Comparison of ENCODE assay signal across 8 cellular contexts in the genomic region with DNA sequence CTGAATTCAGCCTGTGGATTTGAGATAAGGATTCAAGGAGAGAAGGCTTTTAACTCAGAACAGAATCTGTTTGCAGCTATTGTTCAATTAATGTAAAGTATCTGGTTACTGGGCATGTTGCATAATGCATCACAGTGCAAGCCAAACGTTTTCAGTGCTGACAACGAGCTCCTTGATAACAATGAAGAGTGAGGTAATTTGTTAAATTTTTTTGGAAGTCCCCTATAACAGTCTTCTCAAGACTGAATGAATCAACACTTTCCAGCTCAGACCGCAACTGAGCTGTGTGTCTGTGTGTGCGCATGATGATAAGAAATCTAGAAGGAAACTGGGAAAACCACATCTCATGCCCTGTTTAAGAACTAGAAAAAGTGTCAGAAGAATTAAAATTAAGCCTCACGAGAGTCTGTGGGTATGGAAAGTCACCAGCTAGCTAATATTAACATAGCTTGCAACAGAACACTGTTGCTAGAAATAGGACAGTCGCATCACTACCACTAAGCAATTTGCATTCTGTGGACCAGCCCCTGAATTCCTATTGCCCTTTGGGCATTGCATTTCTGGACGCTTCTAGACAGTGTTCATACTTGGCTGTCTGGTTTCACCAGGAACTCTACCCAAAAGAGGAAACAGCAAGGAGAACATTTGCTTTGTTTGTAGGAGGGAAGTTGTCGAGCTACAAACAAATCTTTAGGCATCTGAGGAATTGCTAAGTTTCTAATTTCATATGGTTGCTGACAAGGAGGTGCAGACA. TPM values are rescaled to one million over a fixed set of nuclear protein-coding genes. Genes with fewer than 3 reads are reported as not detected.
A peak's percentile ranks its signal among the peaks of the same experiment; 100 is the strongest.
DNase-seq lines count a peak whose midpoint lies in the region; ATAC-seq and TF ChIP-seq lines count a peak whose summit lies in the region.

No MANE protein-coding gene starts in this region.

- H4K8ac ChIP-seq in mesenchymal stem cell (ENCODE audit: low read length) = no peak overlapping the region

- no peak overlapping the region for H2BK5ac ChIP-seq in mesenchymal stem cell (ENCODE audit: low read depth, low read length, poor library complexity, severe bottlenecking)

- no peak overlapping the region for H3K4ac ChIP-seq in mesenchymal stem cell (ENCODE audit: low read depth in 1 of 2, low read length in 2 of 2)

- H3K9ac ChIP-seq in mesenchymal stem cell (ENCODE audit: low read length) (peak overlapping the region; percentile 74), stomach smooth muscle (ENCODE audit: low read length in 2 of 2) (peak overlapping the region; percentile 7 to 69)

- H3K27me3 ChIP-seq in CD4-positive, alpha-beta memory T cell (ENCODE audit: insufficient read depth, low read length) = no peaks in the 10 kb centered on the region
- H3K27me3 ChIP-seq in mesenchymal stem cell (ENCODE audit: control insufficient read depth in 1 of 2, insufficient read depth in 1 of 2, low read length in 2 of 2) (peaks cover 5 to 10% of the 10 kb centered on the region in 2 experiments), stomach smooth muscle (ENCODE audit: control insufficient read depth in 1 of 2, insufficient read depth in 2 of 2, low read length in 2 of 2) (no peaks in the 10 kb centered on the region)

- peak overlapping the region in 7 of 8 donors; percentile 21 to 66 (median 46) for H3K4me3 Mint-ChIP-seq in CD4-positive, alpha-beta memory T cell

- H4K91ac ChIP-seq in mesenchymal stem cell (ENCODE audit: low read length) = no peak overlapping the region

- no peak overlapping the region for H3K18ac ChIP-seq in mesenchymal stem cell (ENCODE audit: low read depth in 1 of 2, low read length in 2 of 2)

- ATAC-seq in GM19455 (IDR thresholded peaks at IDR 0.05; ENCODE audit: unreplicated experiment) (peak; percentile 51), HG03521 (IDR thresholded peaks at IDR 0.05; ENCODE audit: unreplicated experiment) (peak; percentile 68)

- H3K79me1 ChIP-seq in mesenchymal stem cell (replicated peaks; ENCODE audit: low read length, poor library complexity, severe bottlenecking) = no peaks in the 10 kb centered on the region

- CTCF ChIA-PET in CD4-positive, alpha-beta memory T cell (lab: Charles Lee; ENCODE audit: partially characterized antibody) = interaction anchor here (0.5 to 0.8 kb wide), 2 partner anchors 39 to 43 kb away, joined by 3 to 4 read pairs; no protein-coding TSS in a partner anchor
- CTCF ChIA-PET in RWPE1 (lab: Yijun Ruan, JAX) = interaction anchor here (0.6 kb wide), 1 partner anchor 10 kb away, joined by 3 read pairs; no protein-coding TSS in a partner anchor

- H2AFZ ChIP-seq in mesenchymal stem cell (ENCODE audit: low read depth, low read length) = no peak overlapping the region

- peaks cover 0 to 2% of the 10 kb centered on the region in 2 donors for H3K27me3 Mint-ChIP-seq in CD4-positive, alpha-beta memory T cell

- no peak overlapping the region for H3K23ac ChIP-seq in mesenchymal stem cell (ENCODE audit: low read length in 2 of 2)

- no peak overlapping the region for H2BK120ac ChIP-seq in mesenchymal stem cell (ENCODE audit: low read depth, low read length)

- peaks cover 21% of the 10 kb centered on the region for H3K4me1 ChIP-seq in CD4-positive, alpha-beta memory T cell (ENCODE audit: insufficient read depth, low read length)
- no peaks in the 10 kb centered on the region for H3K4me1 ChIP-seq in mesenchymal stem cell (ENCODE audit: control insufficient read depth, insufficient read depth, low read depth, low read length)
- H3K4me1 ChIP-seq in stomach smooth muscle (ENCODE audit: control insufficient read depth, insufficient read depth, low read length) = peaks cover 17% of the 10 kb centered on the region

- in situ Hi-C loops in astrocyte of the cerebellum (cut with HindIII; ENCODE audit: low sequenced_read_pairs) = no loop called here

- no peak overlapping the region for H3K27ac ChIP-seq in CD4-positive, alpha-beta memory T cell (ENCODE audit: low read depth, low read length)
- no peak overlapping the region for H3K27ac ChIP-seq in RWPE1
- no peak overlapping the region for H3K27ac ChIP-seq in mesenchymal stem cell (ENCODE audit: low read length, poor library complexity, severe bottlenecking)
- H3K27ac ChIP-seq in stomach smooth muscle (ENCODE audit: low read length) = peak overlapping the region; percentile 77

- no peak overlapping the region for H2BK15ac ChIP-seq in mesenchymal stem cell (ENCODE audit: low read depth, poor library complexity, severe bottlenecking)

- peak; percentile 20 to 79 (median 35) for DNase-seq in CD4-positive, alpha-beta memory T cell
- DNase-seq in RWPE1 (ENCODE audit: low spot score) (peak; percentile 20), astrocyte of the cerebellum (ENCODE audit: low read depth) (peak; percentile 48), mesenchymal stem cell (peak; percentile 19), NCI-H1048 (lab: John Stamatoyannopoulos, UW) (no peak)

- H3K9me3 Mint-ChIP-seq in CD4-positive, alpha-beta memory T cell = no peaks in the 10 kb centered on the region

- TF ChIP-seq CTCF in RWPE1 (conservative IDR thresholded peaks at IDR 0.05; ENCODE audit: low read depth) = no peak
- no peak for TF ChIP-seq CTCF in astrocyte of the cerebellum (IDR thresholded peaks at IDR 0.05; ENCODE audit: low read depth, low read length, missing control alignments)

- H3K4me3 ChIP-seq in CD4-positive, alpha-beta memory T cell (ENCODE audit: low read length in 2 of 2) = no peak overlapping the region
- H3K4me3 ChIP-seq in astrocyte of the cerebellum (ENCODE audit: low read depth, low read length) (no peak overlapping the region), mesenchymal stem cell (ENCODE audit: insufficient read depth in 1 of 2, low read depth in 1 of 2, low read length in 2 of 2) (peak overlapping the region in 1 of 2 experiments; percentile 53), stomach smooth muscle (ENCODE audit: low read length in 2 of 2) (peak overlapping the region; percentile 42 to 64)

- intact Hi-C loops in CD4-positive, alpha-beta memory T cell (cut with micrococcal nuclease) = no loop called here

- no peaks in the 10 kb centered on the region for H3K36me3 ChIP-seq in CD4-positive, alpha-beta memory T cell (ENCODE audit: insufficient read depth, low read length)
- no peaks in the 10 kb centered on the region for H3K36me3 ChIP-seq in mesenchymal stem cell (ENCODE audit: control insufficient read depth in 1 of 2, insufficient read depth in 2 of 2, low read depth in 1 of 2, low read length in 2 of 2)
- H3K36me3 ChIP-seq in stomach smooth muscle (ENCODE audit: control insufficient read depth in 2 of 2, insufficient read depth in 2 of 2, low read length in 2 of 2) = no peaks in the 10 kb centered on the region

- H3K9me3 ChIP-seq in CD4-positive, alpha-beta memory T cell (ENCODE audit: control insufficient read depth in 1 of 2, low read length in 2 of 2) = no peaks in the 10 kb centered on the region
- H3K9me3 ChIP-seq in mesenchymal stem cell (ENCODE audit: control insufficient read depth, low read length) = no peaks in the 10 kb centered on the region
- no peaks in the 10 kb centered on the region for H3K9me3 ChIP-seq in stomach smooth muscle (ENCODE audit: control insufficient read depth in 2 of 2, low read length in 2 of 2)

- no peaks in the 10 kb centered on the region for H3K36me3 Mint-ChIP-seq in CD4-positive, alpha-beta memory T cell

- no peak overlapping the region for H2AK5ac ChIP-seq in mesenchymal stem cell (ENCODE audit: low read length, severe bottlenecking)

- H3K4me1 Mint-ChIP-seq in CD4-positive, alpha-beta memory T cell = peaks cover 12 to 19% (median 13%) of the 10 kb centered on the region in 4 donors

- H3K27ac Mint-ChIP-seq in CD4-positive, alpha-beta memory T cell = peak overlapping the region in 5 of 7 donors; percentile 10 to 69 (median 38)

- no peak overlapping the region for H2BK12ac ChIP-seq in mesenchymal stem cell (ENCODE audit: low read length in 2 of 2)

- 65% methylated on average over 7 of the region's 8 CpGs for WGBS in mesenchymal stem cell

- H3K14ac ChIP-seq in mesenchymal stem cell (ENCODE audit: low read length in 2 of 2) = no peak overlapping the region

- POLR2A ChIA-PET in CD4-positive, alpha-beta memory T cell (lab: Charles Lee; ENCODE audit: partially characterized antibody) = no interaction called here
- POLR2A ChIA-PET in RWPE1 (lab: Yijun Ruan, JAX; ENCODE audit: low non-redundant PET) = no interaction called here

- no peak overlapping the region for H3K4me2 ChIP-seq in mesenchymal stem cell (ENCODE audit: low read length, poor library complexity, severe bottlenecking)

RNA-seq across cellular contexts. Expression of a gene that starts 43.7 kb away (rescaled TPM):
- total RNA-seq in CD4-positive, alpha-beta memory T cell = 10 to 100 TPM; 56.3 to 57.3 TPM
- 10 to 100 TPM; 12.0 to 12.7 TPM for polyA plus RNA-seq in CD4-positive, alpha-beta memory T cell
- 55.3 TPM for polyA plus RNA-seq in mesenchymal stem cell (2013, experiment 1 of 2)
- 55.5 TPM for polyA plus RNA-seq in mesenchymal stem cell (2013, experiment 2 of 2)

Comparison
In these comparisons a context has a peak if more than half of its experiments do, and no peak if none do; other contexts are left out.
1. H3K4me3 ChIP-seq: peak in stomach smooth muscle (2 of 2); none in CD4-positive, alpha-beta memory T cell (0 of 2) and astrocyte of the cerebellum (single experiment).